Comparison of ENCODE assay signal across 1 cellular context in the genomic region with DNA sequence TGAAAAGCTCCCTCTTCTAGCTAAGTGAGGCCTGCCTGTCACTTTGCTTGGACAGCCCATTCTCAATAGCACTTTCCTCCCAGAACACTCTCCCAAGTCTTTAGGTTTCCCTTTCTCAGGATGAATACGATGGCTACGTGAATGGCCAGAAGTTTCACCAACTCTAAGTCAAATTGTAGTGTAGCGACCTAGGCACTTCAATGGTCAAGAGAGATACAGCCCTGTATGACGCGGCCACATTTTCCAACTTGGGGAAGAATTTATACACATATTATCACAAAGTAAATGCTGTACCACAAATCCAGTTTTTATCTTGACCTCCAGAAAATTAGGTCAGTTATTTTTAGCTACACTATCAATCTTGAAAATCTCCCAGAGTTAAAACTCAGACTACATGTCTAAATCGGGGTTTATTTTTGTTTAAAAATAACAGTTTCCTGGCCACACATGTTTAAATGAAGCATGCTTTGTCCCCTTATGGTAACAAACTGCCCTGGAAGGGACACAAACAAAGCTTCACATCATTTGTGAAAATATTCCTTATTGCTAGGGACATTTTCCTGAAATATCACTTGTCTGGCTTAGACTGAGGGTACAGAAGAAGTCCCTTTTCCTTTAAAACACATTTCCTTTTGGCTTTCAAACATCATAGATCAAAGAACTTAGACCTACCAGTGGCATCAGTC.
TF ChIP-seq lines count a peak whose summit lies in the region.

No MANE protein-coding gene starts in this region.

TF ChIP-seq in IMR-90, 13 proteins besides CTCF, POLR2A, EP300 and RAD21:
- TF ChIP-seq MAFK (IDR thresholded peaks at IDR 0.05; ENCODE audit: low read depth, low read length) (no peak), SMC3 (IDR thresholded peaks at IDR 0.05; ENCODE audit: low read depth, low read length) (no peak), BHLHE40 (IDR thresholded peaks at IDR 0.05; ENCODE audit: low read depth, low read length) (no peak), CEBPB (IDR thresholded peaks at IDR 0.05; ENCODE audit: low read depth, low read length) (no peak)
